14 cellular contexts compared by ENCODE assay signal in the genomic region with DNA sequence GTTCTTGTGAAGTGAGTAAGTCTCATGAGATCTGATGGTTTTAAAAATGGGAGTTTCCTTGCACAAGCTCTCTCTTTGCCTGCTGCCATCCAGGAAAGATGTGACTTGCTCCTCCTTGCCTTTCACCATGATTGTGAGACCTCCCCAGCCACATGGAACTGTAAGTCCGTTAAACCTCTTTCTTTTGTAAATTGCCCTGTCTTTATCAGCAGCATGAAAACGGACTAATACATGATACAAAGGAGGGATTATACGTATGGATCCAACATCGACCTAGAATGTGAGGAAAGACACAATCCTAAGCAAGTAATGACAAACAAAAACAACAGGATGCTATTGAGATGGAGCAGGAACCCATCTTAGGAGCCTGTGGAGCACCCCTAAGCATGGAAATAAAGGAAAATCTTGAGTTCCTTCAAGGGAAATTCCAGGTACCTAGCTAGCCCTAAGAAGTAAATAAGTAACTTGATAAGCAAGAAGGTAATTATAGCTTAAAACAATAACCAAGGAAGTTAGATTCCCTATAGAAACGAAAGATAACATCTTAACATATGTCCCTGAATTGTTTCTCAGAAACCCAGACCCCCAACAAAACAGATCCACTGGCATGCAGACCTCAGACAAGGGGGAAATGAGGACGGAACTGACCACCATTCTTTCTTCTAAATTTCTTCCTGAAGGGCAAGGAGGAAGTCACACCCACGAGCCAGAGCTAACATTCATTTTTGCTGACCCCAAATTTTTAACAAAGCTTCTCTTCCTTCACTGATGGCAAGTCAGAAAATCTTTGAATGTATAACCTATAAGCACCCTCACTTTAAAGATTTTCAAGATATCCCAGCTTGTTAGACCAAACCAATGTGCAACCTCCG. TPM values are rescaled to one million over a fixed set of nuclear protein-coding genes. Genes with fewer than 3 reads are reported as not detected.
A peak's percentile ranks its signal among the peaks of the same experiment; 100 is the strongest.
DNase-seq lines count a peak whose midpoint lies in the region; ATAC-seq and TF ChIP-seq lines count a peak whose summit lies in the region.
"Had no signal": no experiment of that assay in that cellular context is flagged by ENCODE, and none has a peak within 500 bp of the region (broad histone marks: within the 10 kb centered on the region; RNA-seq: fewer than 3 reads in every experiment).

No MANE protein-coding gene starts in this region.

- H3K27me3 ChIP-seq in Karpas-422 (ENCODE audit: low read length), result no peaks in the 10 kb centered on the region

- H2AFZ ChIP-seq in Karpas-422 (ENCODE audit: low read length), result no peak overlapping the region

- CTCF ChIA-PET in activated CD4-positive, alpha-beta memory T cell treated with anti-CD3 and anti-CD28 coated beads, Interleukin-2, amount 10 ng/mL, durations not matched to agents 7 days and 5 days (lab: Charles Lee), result interaction anchor here (0.7 to 3.0 kb wide), 11 partner anchors 8 to 392 kb away, joined by 3 to 18 read pairs (median 4); a partner anchor contains a TSS
- CTCF ChIA-PET in activated CD4-positive, alpha-beta memory T cell treated with anti-CD3 and anti-CD28 coated beads for 36 hours (lab: Charles Lee), result interaction anchor here (0.6 to 1.8 kb wide), 4 partner anchors 8 to 1628 kb away, joined by 3 to 8 read pairs (median 4); no protein-coding TSS in a partner anchor

- peaks cover 15% of the 10 kb centered on the region for H3K36me3 Mint-ChIP-seq in activated CD4-positive, alpha-beta memory T cell treated with anti-CD3 and anti-CD28 coated beads, Interleukin-2, amount 10 ng/mL, durations not matched to agents 7 days and 5 days (ENCODE audit: low read depth)
- no peaks in the 10 kb centered on the region for H3K36me3 Mint-ChIP-seq in activated CD4-positive, alpha-beta memory T cell treated with anti-CD3 and anti-CD28 coated beads for 36 hours
- peaks cover 2% of the 10 kb centered on the region for H3K36me3 Mint-ChIP-seq in effector memory CD8-positive, alpha-beta T cell (ENCODE audit: insufficient read depth)
- H3K36me3 Mint-ChIP-seq in osteocyte (ENCODE audit: unreplicated experiment), result no peaks in the 10 kb centered on the region

- no peaks in the 10 kb centered on the region for H3K9me3 Mint-ChIP-seq in activated CD4-positive, alpha-beta memory T cell treated with anti-CD3 and anti-CD28 coated beads, Interleukin-2, amount 10 ng/mL, durations not matched to agents 7 days and 5 days
- no peaks in the 10 kb centered on the region for H3K9me3 Mint-ChIP-seq in activated CD4-positive, alpha-beta memory T cell treated with anti-CD3 and anti-CD28 coated beads for 36 hours
- H3K9me3 Mint-ChIP-seq in effector memory CD8-positive, alpha-beta T cell, result no peaks in the 10 kb centered on the region
- H3K9me3 Mint-ChIP-seq in osteocyte (ENCODE audit: unreplicated experiment), result no peaks in the 10 kb centered on the region

- H3K9me2 ChIP-seq in Karpas-422 (replicated peaks; ENCODE audit: insufficient read depth, low read length), result no peaks in the 10 kb centered on the region

- H3K27ac Mint-ChIP-seq in activated CD4-positive, alpha-beta memory T cell treated with anti-CD3 and anti-CD28 coated beads, Interleukin-2, amount 10 ng/mL, durations not matched to agents 7 days and 5 days, result no peak overlapping the region
- H3K27ac Mint-ChIP-seq in activated CD4-positive, alpha-beta memory T cell treated with anti-CD3 and anti-CD28 coated beads for 36 hours, result no peak overlapping the region
- H3K27ac Mint-ChIP-seq in effector memory CD8-positive, alpha-beta T cell, result no peak overlapping the region
- H3K27ac Mint-ChIP-seq in osteocyte (ENCODE audit: unreplicated experiment), result no peak overlapping the region

- DNase-seq in activated CD4-positive, alpha-beta memory T cell treated with anti-CD3 and anti-CD28 coated beads, Interleukin-2, amount 10 ng/mL, durations not matched to agents 7 days and 5 days, result no peak
- DNase-seq in activated CD4-positive, alpha-beta memory T cell treated with anti-CD3 and anti-CD28 coated beads for 36 hours, result no peak
- DNase-seq in Karpas-422 (no peak), osteocyte (ENCODE audit: extremely low spot score, unreplicated experiment) (no peak), NCI-H2081 treated with DMSO at 0.1 percent for 48 hours (lab: John Stamatoyannopoulos, UW) (no peak)
- no peak for DNase-seq in effector memory CD8-positive, alpha-beta T cell
- no peak for DNase-seq in stimulated activated CD4-positive, alpha-beta T cell treated with anti-CD3 and anti-CD28 coated beads, Interleukin-2, amount 100 ng/mL, for 48 hours
- DNase-seq: activated effector memory CD4-positive, alpha-beta T cell treated with Interleukin-2 at 50 U/mL for 16 hours; head of caudate nucleus; NCI-H1694; NCI-H524 treated with DMSO at 0.1 percent for 48 hours; nucleus accumbens; WERI-Rb-1 had no signal

- peaks cover 25% of the 10 kb centered on the region for H3K4me1 ChIP-seq in Karpas-422 (ENCODE audit: low read length)

- no peak overlapping the region; the same call in 1 of the 2 replicates for H3K4me3 ChIP-seq in Karpas-422 (ENCODE audit: low read length)

- POLR2A ChIA-PET in activated CD4-positive, alpha-beta memory T cell treated with anti-CD3 and anti-CD28 coated beads, Interleukin-2, amount 10 ng/mL, durations not matched to agents 7 days and 5 days (lab: Charles Lee), result interaction anchor here (0.8 to 4.5 kb wide), 5 partner anchors 9 to 223 kb away, joined by 3 to 26 read pairs (median 6); a partner anchor contains a TSS
- POLR2A ChIA-PET in activated CD4-positive, alpha-beta memory T cell treated with anti-CD3 and anti-CD28 coated beads for 36 hours (lab: Charles Lee), result interaction anchor here (0.7 kb wide), 1 partner anchor 199 kb away, joined by 3 read pairs; a partner anchor contains a TSS

- H3K27me3 Mint-ChIP-seq in activated CD4-positive, alpha-beta memory T cell treated with anti-CD3 and anti-CD28 coated beads, Interleukin-2, amount 10 ng/mL, durations not matched to agents 7 days and 5 days, result peaks cover 50% of the 10 kb centered on the region
- H3K27me3 Mint-ChIP-seq in activated CD4-positive, alpha-beta memory T cell treated with anti-CD3 and anti-CD28 coated beads for 36 hours, result peaks cover 53% of the 10 kb centered on the region
- peaks cover 63 to 68% of the 10 kb centered on the region in 2 donors for H3K27me3 Mint-ChIP-seq in effector memory CD8-positive, alpha-beta T cell
- peaks cover 65% of the 10 kb centered on the region for H3K27me3 Mint-ChIP-seq in osteocyte (ENCODE audit: unreplicated experiment)

- peaks cover 40% of the 10 kb centered on the region for H3K4me1 Mint-ChIP-seq in activated CD4-positive, alpha-beta memory T cell treated with anti-CD3 and anti-CD28 coated beads, Interleukin-2, amount 10 ng/mL, durations not matched to agents 7 days and 5 days
- peaks cover 15% of the 10 kb centered on the region for H3K4me1 Mint-ChIP-seq in activated CD4-positive, alpha-beta memory T cell treated with anti-CD3 and anti-CD28 coated beads for 36 hours (ENCODE audit: low read depth)
- peaks cover 14 to 17% of the 10 kb centered on the region in 2 donors for H3K4me1 Mint-ChIP-seq in effector memory CD8-positive, alpha-beta T cell (ENCODE audit: low read depth in 2 of 2)
- peaks cover 13% of the 10 kb centered on the region for H3K4me1 Mint-ChIP-seq in osteocyte (ENCODE audit: unreplicated experiment)

- H3K79me2 ChIP-seq in Karpas-422 (ENCODE audit: low read length), result no peaks in the 10 kb centered on the region

- peak overlapping the region; percentile 49 for H3K4me2 ChIP-seq in Karpas-422 (ENCODE audit: low read depth, low read length, poor library complexity, severe bottlenecking)

- no peaks in the 10 kb centered on the region for H4K20me1 ChIP-seq in Karpas-422 (ENCODE audit: insufficient read depth, low read depth, low read length)

- H3K9me3 ChIP-seq in Karpas-422 (ENCODE audit: low read length), result no peaks in the 10 kb centered on the region

- H3K4me3 Mint-ChIP-seq in activated CD4-positive, alpha-beta memory T cell treated with anti-CD3 and anti-CD28 coated beads, Interleukin-2, amount 10 ng/mL, durations not matched to agents 7 days and 5 days, result peak overlapping the region; percentile 72
- H3K4me3 Mint-ChIP-seq in activated CD4-positive, alpha-beta memory T cell treated with anti-CD3 and anti-CD28 coated beads for 36 hours, result no peak overlapping the region
- peak overlapping the region; percentile 70 to 86 for H3K4me3 Mint-ChIP-seq in effector memory CD8-positive, alpha-beta T cell
- peak overlapping the region; percentile 57 for H3K4me3 Mint-ChIP-seq in osteocyte (ENCODE audit: unreplicated experiment)

- H3K27ac ChIP-seq in Karpas-422 (ENCODE audit: low read length), result no peak overlapping the region
- H3K27ac ChIP-seq: WERI-Rb-1 had no signal

- H3K36me3 ChIP-seq in Karpas-422 (ENCODE audit: insufficient read depth, low read length), result no peaks in the 10 kb centered on the region
- H3K36me3 ChIP-seq: WERI-Rb-1 had no signal

- H3K9ac ChIP-seq in Karpas-422 (ENCODE audit: low read length), result no peak overlapping the region

- intact Hi-C loops in activated CD4-positive, alpha-beta memory T cell treated with anti-CD3 and anti-CD28 coated beads for 36 hours (cut with micrococcal nuclease), result loop anchor here (2.0 kb wide), 2 partner anchors 73 to 261 kb away; no protein-coding TSS in a partner anchor

- TF ChIP-seq CTCF in osteocyte (IDR thresholded peaks at IDR 0.05), result no peak

- ATAC-seq in effector memory CD8-positive, alpha-beta T cell (replicated peaks), result no peak
- no peak for ATAC-seq in HG03432 (IDR thresholded peaks at IDR 0.05; ENCODE audit: unreplicated experiment)

RNA-seq across cellular contexts. Expression of a gene that starts 1.4 kb away (rescaled TPM):
- total RNA-seq in activated CD4-positive, alpha-beta memory T cell treated with anti-CD3 and anti-CD28 coated beads, Interleukin-2, amount 10 ng/mL, durations not matched to agents 7 days and 5 days, result 10 to 100 TPM; 26.0 to 30.0 TPM
- 1 to 10 TPM; 5.7 to 6.1 TPM for total RNA-seq in activated CD4-positive, alpha-beta memory T cell treated with anti-CD3 and anti-CD28 coated beads for 36 hours
- total RNA-seq in Karpas-422 (2014; rRNA removed; shearing (Covaris generic); ENCODE audit: low replicate concordance), result 1.0 and 1.2 TPM in 2 replicates
- total RNA-seq in osteocyte, result 0.19 TPM in 1 of 2 replicates, not detected in the other
